8 cellular contexts compared by ENCODE assay signal in genomic region chr17:17119533-17119932, GRCh38.
DNase-seq lines count a peak whose midpoint lies in the region; ATAC-seq and TF ChIP-seq lines count a peak whose summit lies in the region.

No MANE protein-coding gene starts in this region.

- TF ChIP-seq CTCF in HCT116 (IDR thresholded peaks at IDR 0.05 in 2 of 3, conservative IDR thresholded peaks at IDR 0.05 in 1 of 3; ENCODE audit: borderline replicate concordance in 1 of 3, insufficient read depth in 1 of 3, low read depth in 2 of 3, low read length in 2 of 3) (no peak), fibroblast of mammary gland (conservative IDR thresholded peaks at IDR 0.05; ENCODE audit: control insufficient read depth, insufficient read depth, low read depth, low read length) (no peak)

- no peaks in the 10 kb centered on the region; a peak in 1 of 4 replicates for H3K36me3 ChIP-seq in HCT116 (ENCODE audit: control insufficient read depth in 1 of 2, insufficient read depth in 2 of 2, low read length in 2 of 2)

- peak overlapping the region; percentile 14; the same call in 1 of the 2 replicates for H3K27ac ChIP-seq in HCT116 (ENCODE audit: low read depth, low read length)

- no peak for TF ChIP-seq RAD21 in HCT116 (IDR thresholded peaks at IDR 0.05; ENCODE audit: low read depth)

- ATAC-seq in HCT116 (no peak), HG02678 (IDR thresholded peaks at IDR 0.05; ENCODE audit: unreplicated experiment) (no peak), HG03280 (IDR thresholded peaks at IDR 0.05; ENCODE audit: unreplicated experiment) (no peak), HG03521 (IDR thresholded peaks at IDR 0.05; ENCODE audit: unreplicated experiment) (no peak)

- no peak overlapping the region for H3K9ac ChIP-seq in HCT116 (ENCODE audit: low read length)

- peaks cover 94% of the 10 kb centered on the region for H3K79me2 ChIP-seq in HCT116 (ENCODE audit: insufficient read depth, low read length)

- intact Hi-C loops in HCT116 (cut with micrococcal nuclease) = no loop called here

- peaks cover 0 to 16% of the 10 kb centered on the region in 2 experiments; a peak in 1 of 4 replicates for H3K4me1 ChIP-seq in HCT116 (ENCODE audit: control insufficient read depth in 1 of 2, insufficient read depth in 2 of 2, low read length in 2 of 2)

- H3K4me2 ChIP-seq in HCT116 (ENCODE audit: low read length) = no peak overlapping the region

- RAD21 ChIA-PET in HCT116 (lab: Charles Lee; ENCODE audit: low non-redundant PET in 1 of 2, low total read pairs in 2 of 2, uncharacterized antibody in 2 of 2, unreplicated experiment in 2 of 2) = no interaction called here

- POLR2A ChIA-PET in HCT116 (lab: Charles Lee) = interaction anchor here (0.6 kb wide), 1 partner anchor 129 kb away, joined by 4 read pairs; no protein-coding TSS in a partner anchor

- H3K9me3 ChIP-seq in HCT116 (ENCODE audit: control insufficient read depth in 1 of 2, insufficient read depth in 1 of 2, low read depth in 1 of 2, low read length in 2 of 2) = no peaks in the 10 kb centered on the region

- no peak overlapping the region for H3K4me3 ChIP-seq in HCT116 (replicated peaks in 1 of 2; ENCODE audit: low read depth in 1 of 2, low read length in 2 of 2)
- H3K4me3 ChIP-seq in fibroblast of mammary gland (ENCODE audit: control insufficient read depth, low read depth, low read length) = no peak overlapping the region

- H4K20me1 ChIP-seq in HCT116 (ENCODE audit: insufficient read depth) = peaks cover 3% of the 10 kb centered on the region; the same call in 1 of the 2 replicates

- H2AFZ ChIP-seq in HCT116 (ENCODE audit: low read depth, low read length, poor library complexity, severe bottlenecking) = no peak overlapping the region

- no peak for TF ChIP-seq POLR2A in HCT116 (IDR thresholded peaks at IDR 0.05; ENCODE audit: borderline replicate concordance, extremely low read depth, insufficient read depth, insufficient read length)

- H3K9me2 ChIP-seq in HCT116 (ENCODE audit: insufficient read depth) = no peaks in the 10 kb centered on the region

- H3K27me3 ChIP-seq in HCT116 (ENCODE audit: insufficient read depth, low read length) = no peaks in the 10 kb centered on the region

- DNase-seq in HCT116 (ENCODE audit: low read depth, low spot score) = no peak
- DNase-seq in activated CD8-positive, alpha-beta memory T cell treated with anti-CD3 and anti-CD28 coated beads for 4 hours (ENCODE audit: low read depth in 2 of 2) = peak; percentile 27 to 33
- DNase-seq in fibroblast of mammary gland (ENCODE audit: low read depth) = peak; percentile 75
- DNase-seq in stimulated activated CD4-positive, alpha-beta T cell treated with anti-CD3 and anti-CD28 coated beads, Interleukin-15, amount 100 ng/mL, for 24 hours = peak; percentile 77
- no peak for DNase-seq in DMS79 (lab: John Stamatoyannopoulos, UW)

- CTCF ChIA-PET in HCT116 (lab: Charles Lee) = no interaction called here

- no TSS peak for BruUV-seq in HCT116 (replicated peaks; lab: Mats Ljungman, UMichigan)

TF ChIP-seq in HCT116, 20 proteins besides CTCF, POLR2A, EP300 and RAD21:
- TF ChIP-seq YY1 (IDR thresholded peaks at IDR 0.05; ENCODE audit: extremely low read depth, insufficient replicate concordance, low read depth, low read length) = no peak
- TF ChIP-seq CBX3 (IDR thresholded peaks at IDR 0.05; ENCODE audit: low read depth) = no peak
- TF ChIP-seq, protein P1, sequence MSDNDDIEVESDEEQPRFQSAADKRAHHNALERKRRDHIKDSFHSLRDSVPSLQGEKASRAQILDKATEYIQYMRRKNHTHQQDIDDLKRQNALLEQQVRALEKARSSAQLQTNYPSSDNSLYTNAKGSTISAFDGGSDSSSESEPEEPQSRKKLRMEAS (IDR thresholded peaks at IDR 0.05) = no peak
- no peak for TF ChIP-seq FOSL1 (IDR thresholded peaks at IDR 0.05; ENCODE audit: low read depth)
- no peak for TF ChIP-seq EZH2 (IDR thresholded peaks at IDR 0.05)
- no peak for TF ChIP-seq TCF7L2 (IDR thresholded peaks at IDR 0.05; ENCODE audit: borderline replicate concordance, extremely low read depth, insufficient read depth, insufficient read length)
- no peak for TF ChIP-seq CEBPB (IDR thresholded peaks at IDR 0.05; ENCODE audit: low read depth)
- TF ChIP-seq SP1 (IDR thresholded peaks at IDR 0.05; ENCODE audit: low read depth) = no peak
- TF ChIP-seq, protein P2, sequence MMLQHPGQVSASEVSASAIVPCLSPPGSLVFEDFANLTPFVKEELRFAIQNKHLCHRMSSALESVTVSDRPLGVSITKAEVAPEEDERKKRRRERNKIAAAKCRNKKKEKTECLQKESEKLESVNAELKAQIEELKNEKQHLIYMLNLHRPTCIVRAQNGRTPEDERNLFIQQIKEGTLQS (IDR thresholded peaks at IDR 0.05) = no peak
- TF ChIP-seq, protein P3, sequence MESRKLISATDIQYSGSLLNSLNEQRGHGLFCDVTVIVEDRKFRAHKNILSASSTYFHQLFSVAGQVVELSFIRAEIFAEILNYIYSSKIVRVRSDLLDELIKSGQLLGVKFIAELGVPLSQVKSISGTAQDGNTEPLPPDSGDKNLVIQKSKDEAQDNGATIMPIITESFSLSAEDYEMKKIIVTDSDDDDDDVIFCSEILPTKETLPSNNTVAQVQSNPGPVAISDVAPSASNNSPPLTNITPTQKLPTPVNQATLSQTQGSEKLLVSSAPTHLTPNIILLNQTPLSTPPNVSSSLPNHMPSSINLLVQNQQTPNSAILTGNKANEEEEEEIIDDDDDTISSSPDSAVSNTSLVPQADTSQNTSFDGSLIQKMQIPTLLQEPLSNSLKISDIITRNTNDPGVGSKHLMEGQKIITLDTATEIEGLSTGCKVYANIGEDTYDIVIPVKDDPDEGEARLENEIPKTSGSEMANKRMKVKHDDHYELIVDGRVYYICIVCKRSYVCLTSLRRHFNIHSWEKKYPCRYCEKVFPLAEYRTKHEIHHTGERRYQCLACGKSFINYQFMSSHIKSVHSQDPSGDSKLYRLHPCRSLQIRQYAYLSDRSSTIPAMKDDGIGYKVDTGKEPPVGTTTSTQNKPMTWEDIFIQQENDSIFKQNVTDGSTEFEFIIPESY (IDR thresholded peaks at IDR 0.05; ENCODE audit: extremely low read depth, insufficient replicate concordance, low read length) = no peak
- TF ChIP-seq REST (IDR thresholded peaks at IDR 0.05; ENCODE audit: low read depth) = no peak
- TF ChIP-seq JUND (IDR thresholded peaks at IDR 0.05) = no peak
- TF ChIP-seq ELF1 (IDR thresholded peaks at IDR 0.05; ENCODE audit: borderline replicate concordance, low read depth) = no peak
- no peak for TF ChIP-seq EZH2phosphoT487 (IDR thresholded peaks at IDR 0.05; ENCODE audit: borderline replicate concordance)

Comparison
In these comparisons a context has a peak if more than half of its experiments do, and no peak if none do; other contexts are left out.
1. DNase-seq: peak in activated CD8-positive, alpha-beta memory T cell treated with anti-CD3 and anti-CD28 coated beads for 4 hours (2 of 2), fibroblast of mammary gland (single experiment) and stimulated activated CD4-positive, alpha-beta T cell treated with anti-CD3 and anti-CD28 coated beads, Interleukin-15, amount 100 ng/mL, for 24 hours (single experiment); none in HCT116 (single experiment) and DMS79 (single experiment).